1 cellular context compared by ENCODE assay signal in the genomic region with DNA sequence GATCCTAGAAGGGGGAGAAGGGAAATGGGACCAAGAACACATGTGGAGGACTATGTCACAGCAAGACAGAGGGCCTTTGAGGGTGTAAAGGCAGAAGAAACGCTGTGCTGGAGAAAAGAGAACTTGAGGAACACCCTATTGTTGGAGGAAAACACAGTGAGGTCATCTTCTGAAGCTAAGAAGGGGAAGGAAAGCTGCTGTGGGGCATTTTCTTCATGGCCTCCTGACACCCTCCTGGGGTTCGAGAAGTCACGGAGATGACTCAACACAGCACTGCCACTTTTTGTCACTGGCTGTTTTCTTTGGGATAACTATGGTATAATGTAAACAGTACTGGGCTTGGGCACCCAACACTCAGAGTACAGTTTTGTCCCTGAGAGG.
TF ChIP-seq lines count a peak whose summit lies in the region.

No MANE protein-coding gene starts in this region.

TF ChIP-seq in HepG2, 621 proteins besides CTCF, POLR2A, EP300 and RAD21 (continued from another document):
- TF ChIP-seq ZNF34 (CRISPR knock-in tag; IDR thresholded peaks at IDR 0.05; ENCODE audit: borderline replicate concordance) = no peak
- TF ChIP-seq ZBTB34 (CRISPR knock-in tag; IDR thresholded peaks at IDR 0.05) = no peak
- TF ChIP-seq ZNF33B (CRISPR knock-in tag; IDR thresholded peaks at IDR 0.05) = no peak
- no peak for TF ChIP-seq NFE2L2 (IDR thresholded peaks at IDR 0.05; ENCODE audit: low read length)
- no peak for TF ChIP-seq KDM1A (CRISPR knock-in tag; IDR thresholded peaks at IDR 0.05)
- TF ChIP-seq CBX2 (IDR thresholded peaks at IDR 0.05; ENCODE audit: low read depth, low read length) = no peak
- TF ChIP-seq CBX2 (CRISPR knock-in tag; IDR thresholded peaks at IDR 0.05; ENCODE audit: low read depth) = no peak
- no peak for TF ChIP-seq HDAC2 (CRISPR knock-in tag; IDR thresholded peaks at IDR 0.05)
- no peak for TF ChIP-seq AHR (CRISPR knock-in tag; IDR thresholded peaks at IDR 0.05)
- no peak for TF ChIP-seq TBX2 (CRISPR knock-in tag; IDR thresholded peaks at IDR 0.05; ENCODE audit: borderline replicate concordance)
- no peak for TF ChIP-seq SPEN (CRISPR knock-in tag; IDR thresholded peaks at IDR 0.05; ENCODE audit: low read depth)
- TF ChIP-seq, protein P1, sequence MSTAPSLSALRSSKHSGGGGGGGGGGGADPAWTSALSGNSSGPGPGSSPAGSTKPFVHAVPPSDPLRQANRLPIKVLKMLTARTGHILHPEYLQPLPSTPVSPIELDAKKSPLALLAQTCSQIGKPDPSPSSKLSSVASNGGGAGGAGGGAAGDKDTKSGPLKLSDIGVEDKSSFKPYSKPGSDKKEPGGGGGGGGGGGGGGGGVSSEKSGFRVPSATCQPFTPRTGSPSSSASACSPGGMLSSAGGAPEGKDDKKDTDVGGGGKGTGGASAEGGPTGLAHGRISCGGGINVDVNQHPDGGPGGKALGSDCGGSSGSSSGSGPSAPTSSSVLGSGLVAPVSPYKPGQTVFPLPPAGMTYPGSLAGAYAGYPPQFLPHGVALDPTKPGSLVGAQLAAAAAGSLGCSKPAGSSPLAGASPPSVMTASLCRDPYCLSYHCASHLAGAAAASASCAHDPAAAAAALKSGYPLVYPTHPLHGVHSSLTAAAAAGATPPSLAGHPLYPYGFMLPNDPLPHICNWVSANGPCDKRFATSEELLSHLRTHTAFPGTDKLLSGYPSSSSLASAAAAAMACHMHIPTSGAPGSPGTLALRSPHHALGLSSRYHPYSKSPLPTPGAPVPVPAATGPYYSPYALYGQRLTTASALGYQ (CRISPR knock-in tag; IDR thresholded peaks at IDR 0.05) = no peak
- TF ChIP-seq SRSF4 (IDR thresholded peaks at IDR 0.05; ENCODE audit: low read depth, low read length, poor library complexity, severe bottlenecking) = no peak
- no peak for TF ChIP-seq MIER2 (CRISPR knock-in tag; IDR thresholded peaks at IDR 0.05)
- TF ChIP-seq, protein P2, sequence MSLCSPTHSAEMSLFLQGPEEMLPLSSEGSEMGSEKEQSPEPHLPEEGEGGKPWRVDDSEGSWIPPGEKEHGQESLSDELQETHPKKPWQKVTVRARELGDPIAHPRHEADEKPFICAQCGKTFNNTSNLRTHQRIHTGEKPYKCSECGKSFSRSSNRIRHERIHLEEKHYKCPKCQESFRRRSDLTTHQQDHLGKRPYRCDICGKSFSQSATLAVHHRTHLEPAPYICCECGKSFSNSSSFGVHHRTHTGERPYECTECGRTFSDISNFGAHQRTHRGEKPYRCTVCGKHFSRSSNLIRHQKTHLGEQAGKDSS (CRISPR knock-in tag; IDR thresholded peaks at IDR 0.05; ENCODE audit: borderline replicate concordance, low read depth) = no peak
